In genomic region chr3:112818289-112818688, GRCh38 we compare ENCODE assay signal across 15 cellular contexts.
DNase-seq lines count a peak whose midpoint lies in the region; ATAC-seq and TF ChIP-seq lines count a peak whose summit lies in the region.
"Had no signal": no experiment of that assay in that cellular context is flagged by ENCODE, and none has a peak within 500 bp of the region (broad histone marks: within the 10 kb centered on the region; RNA-seq: fewer than 3 reads in every experiment).

No MANE protein-coding gene starts in this region.

- no peak for TF ChIP-seq CTCF in AG09319 (IDR thresholded peaks at IDR 0.05; ENCODE audit: low read depth, low read length)

- DNase-seq in AG09319 (ENCODE audit: extremely low read depth, low read depth) (peak; percentile 66), HCEC 1CT (peak; percentile 72), SIG-M5 (lab: John Stamatoyannopoulos, UW) (peak; percentile 79), fibroblast of gingiva (ENCODE audit: low read depth) (peak; percentile 90)
- DNase-seq: activated CD8-positive, alpha-beta memory T cell treated with anti-CD3 and anti-CD28 coated beads, Interleukin-2, amount 50 U/mL, for 48 hours; amygdala; NCI-H1105 treated with DMSO at 0.1 percent for 48 hours; SJCRH30; stimulated activated CD4-positive, alpha-beta T cell treated with anti-CD3 and anti-CD28 coated beads, Interleukin-2, amount 100 ng/mL, for 24 hours had no signal

- ATAC-seq in HG03280 (IDR thresholded peaks at IDR 0.05; ENCODE audit: unreplicated experiment) = no peak
- ATAC-seq in GM18498 (IDR thresholded peaks at IDR 0.05; ENCODE audit: unreplicated experiment) = no peak
- ATAC-seq in GM19463 (IDR thresholded peaks at IDR 0.05; ENCODE audit: unreplicated experiment) = no peak
- ATAC-seq in GM21717 (IDR thresholded peaks at IDR 0.05; ENCODE audit: unreplicated experiment) = no peak
- ATAC-seq: HCT116, WTC11 had no signal
